In genomic region chr22:44086759-44087158, GRCh38 we compare ENCODE assay signal across 24 cellular contexts.
A peak's percentile ranks its signal among the peaks of the same experiment; 100 is the strongest.
DNase-seq lines count a peak whose midpoint lies in the region; ATAC-seq and TF ChIP-seq lines count a peak whose summit lies in the region.
"Had no signal": no experiment of that assay in that cellular context is flagged by ENCODE, and none has a peak within 500 bp of the region (broad histone marks: within the 10 kb centered on the region; RNA-seq: fewer than 3 reads in every experiment).

No MANE protein-coding gene starts in this region.

- no peak for TF ChIP-seq POLR2A in ovary (IDR thresholded peaks at IDR 0.05)
- no peak for TF ChIP-seq POLR2A in uterus (IDR thresholded peaks at IDR 0.05)

- H3K4me2 ChIP-seq in hepatocyte: no peak overlapping the region
- H3K4me2 ChIP-seq: SK-N-SH had no signal

- no peaks in the 10 kb centered on the region for H4K20me1 ChIP-seq in hepatocyte (ENCODE audit: insufficient read depth, poor library complexity, severe bottlenecking)

- TF ChIP-seq EP300 in ovary (IDR thresholded peaks at IDR 0.05): no peak

- H3K9me3 ChIP-seq in hepatocyte (ENCODE audit: low read depth) (no peaks in the 10 kb centered on the region), ovary (no peaks in the 10 kb centered on the region), uterus (no peaks in the 10 kb centered on the region), aorta (ENCODE audit: control insufficient read depth, low read length) (peaks cover 2% of the 10 kb centered on the region)
- H3K9me3 ChIP-seq: ascending aorta, SK-N-SH, upper lobe of left lung had no signal

- peak; percentile 9 for DNase-seq in Right ventricle myocardium inferior (ENCODE audit: missing footprints)
- DNase-seq in left ventricle myocardium superior: no peak
- DNase-seq in hepatocyte (ENCODE audit: low spot score): peak; percentile 18
- peak; percentile 39 to 63 (median 46) for DNase-seq in ovary
- DNase-seq in uterus: peak; percentile 39 to 43
- no peak for DNase-seq in aorta
- no peak for DNase-seq in SKM-1 treated with dmso at 0.1 percent for 144 hours (lab: John Stamatoyannopoulos, UW; ENCODE audit: unreplicated experiment)
- DNase-seq in NCI-H1417 (lab: John Stamatoyannopoulos, UW): no peak
- DNase-seq: 8988T; activated CD4-positive, CD25-positive, alpha-beta regulatory T cell; activated CD8-positive, alpha-beta T cell treated with anti-CD3 and anti-CD28 coated beads for 36 hours; activated naive CD4-positive, alpha-beta T cell treated with Interleukin-2 at 50 U/mL for 16 hours; effector memory CD8-positive, alpha-beta T cell; HCEC 1CT; head of caudate nucleus; Karpas-422; left lung; NCI-H2029 treated with DMSO at 0.1 percent for 48 hours; SK-N-SH; small intestine; stimulated activated naive CD4-positive, alpha-beta T cell had no signal

- H3K27me3 ChIP-seq in hepatocyte (no peaks in the 10 kb centered on the region), ovary (no peaks in the 10 kb centered on the region), uterus (no peaks in the 10 kb centered on the region), aorta (ENCODE audit: control insufficient read depth in 1 of 2, insufficient read depth in 2 of 2, low read length in 1 of 2) (no peaks in the 10 kb centered on the region)
- H3K27me3 ChIP-seq: ascending aorta, left lung, upper lobe of left lung had no signal

- peak overlapping the region; percentile 33 for H3K27ac ChIP-seq in hepatocyte
- peak overlapping the region in 1 of 2 donors; percentile 80 for H3K27ac ChIP-seq in ovary
- peak overlapping the region; percentile 84 to 85 for H3K27ac ChIP-seq in uterus
- H3K27ac ChIP-seq in aorta (ENCODE audit: low read depth in 1 of 2, low read length in 2 of 2): no peak overlapping the region
- H3K27ac ChIP-seq: ascending aorta, parathyroid adenoma, upper lobe of left lung had no signal

- no peaks in the 10 kb centered on the region for H3K4me1 ChIP-seq in hepatocyte (ENCODE audit: insufficient read depth)
- H3K4me1 ChIP-seq in ovary (ENCODE audit: insufficient read depth): peaks cover 24% of the 10 kb centered on the region
- H3K4me1 ChIP-seq in uterus: peaks cover 0 to 5% of the 10 kb centered on the region in 2 donors
- no peaks in the 10 kb centered on the region for H3K4me1 ChIP-seq in aorta (ENCODE audit: control insufficient read depth in 1 of 2, insufficient read depth in 2 of 2, low read length in 2 of 2)
- H3K4me1 ChIP-seq: parathyroid adenoma had no signal

- no peaks in the 10 kb centered on the region for H3K79me2 ChIP-seq in hepatocyte
- H3K79me2 ChIP-seq: parathyroid adenoma had no signal

- ATAC-seq in Right ventricle myocardium inferior: no peak
- ATAC-seq in left ventricle myocardium superior: no peak
- no peak for ATAC-seq in aorta (ENCODE audit: low FRiP score)
- ATAC-seq: activated CD8-positive, alpha-beta T cell treated with anti-CD3 and anti-CD28 coated beads for 36 hours; effector memory CD8-positive, alpha-beta T cell; left lung had no signal

- H3K36me3 ChIP-seq in hepatocyte (replicated peaks; ENCODE audit: insufficient read depth, low read depth) (peaks cover 3% of the 10 kb centered on the region), ovary (no peaks in the 10 kb centered on the region), uterus (no peaks in the 10 kb centered on the region), aorta (ENCODE audit: control insufficient read depth in 1 of 2, insufficient read depth in 2 of 2, low read length in 1 of 2) (no peaks in the 10 kb centered on the region)
- H3K36me3 ChIP-seq: ascending aorta, left lung, upper lobe of left lung had no signal

- intact Hi-C loops in Right ventricle myocardium inferior (cut with DNase I) (loop anchor here (5.0 kb wide), 1 partner anchor 536 kb away; no protein-coding TSS in a partner anchor), left ventricle myocardium superior (cut with micrococcal nuclease) (loop anchor here (10.0 kb wide), 1 partner anchor 48 kb away; no protein-coding TSS in a partner anchor), ovary (cut with DNase I) (loop anchor here in 1 of 4 donors (10.0 kb wide), 1 partner anchor 538 kb away; no protein-coding TSS in a partner anchor), uterus (cut with DNase I; ENCODE audit: low total_unique reads) (loop anchor here (10.0 kb wide), 1 partner anchor 538 kb away; no protein-coding TSS in a partner anchor), aorta (cut with DNase I) (no loop called here)

- H3K4me3 ChIP-seq in hepatocyte (no peak overlapping the region), ovary (no peak overlapping the region), uterus (no peak overlapping the region), aorta (ENCODE audit: low read length in 2 of 2) (no peak overlapping the region)
- H3K4me3 ChIP-seq: ascending aorta, left lung, upper lobe of left lung had no signal

- H2AFZ ChIP-seq in hepatocyte: no peak overlapping the region
- H2AFZ ChIP-seq: parathyroid adenoma had no signal

- no peaks in the 10 kb centered on the region for H3K9me2 ChIP-seq in hepatocyte (replicated peaks; ENCODE audit: insufficient read depth)
- H3K9me2 ChIP-seq: SK-N-SH had no signal

- TF ChIP-seq CTCF in hepatocyte (IDR thresholded peaks at IDR 0.05; ENCODE audit: poor library complexity) (no peak), ovary (IDR thresholded peaks at IDR 0.05) (no peak), uterus (IDR thresholded peaks at IDR 0.05) (no peak)

- WGBS in hepatocyte (ENCODE audit: low lambda C conversion rate, missing lambda C conversion rate): 75% methylated on average over 7 of the region's 7 CpGs
- 14 to 27% (median 22%) methylated on average over 7 of the region's 7 CpGs for WGBS in ovary, 3 donors
- WGBS in aorta, 2 donors: 51 to 64% methylated on average over 7 of the region's 7 CpGs

Comparison
In these comparisons a context has a peak if more than half of its experiments do, and no peak if none do; other contexts are left out.
1. DNase-seq: peak in Right ventricle myocardium inferior (single experiment), hepatocyte (single experiment), ovary (5 of 5) and uterus (2 of 2); none in left ventricle myocardium superior (single experiment), aorta (0 of 2), SKM-1 treated with dmso at 0.1 percent for 144 hours (single experiment) and NCI-H1417 (0 of 3).
2. H3K27ac ChIP-seq: peak in hepatocyte (single experiment) and uterus (2 of 2); none in aorta (0 of 2).
3. intact Hi-C loops: an anchor here in Right ventricle myocardium inferior (5.0 kb wide), left ventricle myocardium superior (10.0 kb wide) and uterus (10.0 kb wide); none called in aorta.